8 cellular contexts compared by ENCODE assay signal in genomic region chr17:48878920-48879898, GRCh38. TPM values are rescaled to one million over a fixed set of nuclear protein-coding genes. Genes with fewer than 3 reads are reported as not detected.
DNase-seq lines count a peak whose midpoint lies in the region; ATAC-seq and TF ChIP-seq lines count a peak whose summit lies in the region.

No MANE protein-coding gene starts in this region.

- H3K27me3 Mint-ChIP-seq in chondrocyte (ENCODE audit: low read depth): no peaks in the 10 kb centered on the region

- H3K4me3 Mint-ChIP-seq in chondrocyte (ENCODE audit: unreplicated experiment): no peak overlapping the region

- peak; percentile 40 for ATAC-seq in HG02610 (IDR thresholded peaks at IDR 0.05; ENCODE audit: unreplicated experiment)

- DNase-seq in CD1c-positive myeloid dendritic cell (ENCODE audit: extremely low spot score): peak; percentile 77
- peak; percentile 70 for DNase-seq in NCI-H460 (ENCODE audit: extremely low read depth, low read depth)
- peak; percentile 19 for DNase-seq in activated CD4-positive, CD25-positive, alpha-beta regulatory T cell treated with anti-CD3 and anti-CD28 coated beads, Interleukin-2, amount 50 U/mL, for 16 hours (ENCODE audit: low read depth, low spot score)
- DNase-seq in chondrocyte (ENCODE audit: low spot score): no peak
- DNase-seq in left kidney (ENCODE audit: low read depth, low spot score): peak; percentile 84
- DNase-seq in stimulated activated CD8-positive, alpha-beta memory T cell treated with anti-CD3 and anti-CD28 coated beads, Interleukin-12 subunit alpha, Interleukin-12 subunit beta, amount 100 ng/mL, for 24 hours (ENCODE audit: extremely low read depth): peak; percentile 7
- DNase-seq in cerebellar nuclear complex (lab: John Stamatoyannopoulos, UW): no peak

- no peaks in the 10 kb centered on the region for H3K9me3 Mint-ChIP-seq in chondrocyte (ENCODE audit: low read depth)

- H3K4me1 Mint-ChIP-seq in chondrocyte (ENCODE audit: low read depth): no peaks in the 10 kb centered on the region

- H3K27ac Mint-ChIP-seq in chondrocyte (ENCODE audit: unreplicated experiment): no peak overlapping the region

- TF ChIP-seq CTCF in chondrocyte (IDR thresholded peaks at IDR 0.05): peak; percentile 93

- no peaks in the 10 kb centered on the region for H3K36me3 Mint-ChIP-seq in chondrocyte (ENCODE audit: low read depth)

RNA-seq across cellular contexts. Expression of gene ATP5MC1, which starts 13.4 kb away (rescaled TPM):
- 119 and 133 TPM in 2 replicates for total RNA-seq in NCI-H460 (2014; rRNA removed; shearing (Covaris generic))
- 234 and 325 TPM in 2 replicates for polyA plus RNA-seq in NCI-H460 (2014; cell fraction: nucleus; rRNA removed)
- total RNA-seq in chondrocyte: 39.2 to 78.0 TPM (median 39.4 TPM) in 3 replicates

RNA-seq across cellular contexts. Expression of gene UBE2Z, which starts 29.0 kb away (rescaled TPM):
- 62.5 and 66.1 TPM in 2 replicates for total RNA-seq in NCI-H460 (2014; rRNA removed; shearing (Covaris generic))
- 39.2 and 44.7 TPM in 2 replicates for polyA plus RNA-seq in NCI-H460 (2014; cell fraction: nucleus; rRNA removed)
- 114 to 116 TPM (median 114 TPM) in 3 replicates for total RNA-seq in chondrocyte

RNA-seq across cellular contexts. Expression of gene CALCOCO2, which starts 48.4 kb away (rescaled TPM):
- total RNA-seq in NCI-H460 (2014; rRNA removed; shearing (Covaris generic)): 44.0 and 57.8 TPM in 2 replicates
- polyA plus RNA-seq in NCI-H460 (2014; cell fraction: nucleus; rRNA removed): 42.2 and 55.6 TPM in 2 replicates
- 72.4 to 97.9 TPM (median 76.5 TPM) in 3 replicates for total RNA-seq in chondrocyte

Comparison
In these comparisons a context has a peak if more than half of its experiments do, and no peak if none do; other contexts are left out.
1. DNase-seq: peak in CD1c-positive myeloid dendritic cell (single experiment), NCI-H460 (single experiment), activated CD4-positive, CD25-positive, alpha-beta regulatory T cell treated with anti-CD3 and anti-CD28 coated beads, Interleukin-2, amount 50 U/mL, for 16 hours (single experiment), left kidney (single experiment) and stimulated activated CD8-positive, alpha-beta memory T cell treated with anti-CD3 and anti-CD28 coated beads, Interleukin-12 subunit alpha, Interleukin-12 subunit beta, amount 100 ng/mL, for 24 hours (single experiment); none in chondrocyte (single experiment) and cerebellar nuclear complex (0 of 2).